ENCODE assay signal across 31 cellular contexts in genomic region chr16:48359983-48360382, GRCh38.
"Had no signal": no experiment of that assay in that cellular context is flagged by ENCODE, and none has a peak within 500 bp of the region (broad histone marks: within the 10 kb centered on the region; RNA-seq: fewer than 3 reads in every experiment).

No MANE protein-coding gene starts in this region.

- H3K9me3 ChIP-seq: SJSA1, SK-N-SH had no signal

- H3K27me3 ChIP-seq: SJSA1 had no signal

- H3K4me3 Mint-ChIP-seq: activated CD4-positive, alpha-beta T cell treated with anti-CD3 and anti-CD28 coated beads for 36 hours; activated CD4-positive, alpha-beta T cell treated with anti-CD3 and anti-CD28 coated beads, Interleukin-2, amount 10 ng/mL, durations not matched to agents 7 days and 5 days; activated CD8-positive, alpha-beta T cell treated with anti-CD3 and anti-CD28 coated beads, Interleukin-2, amount 10 ng/mL, durations not matched to agents 7 days and 5 days; activated naive CD4-positive, alpha-beta T cell treated with anti-CD3 and anti-CD28 coated beads, Interleukin-2, amount 10 ng/mL, durations not matched to agents 7 days and 5 days; activated naive CD8-positive, alpha-beta T cell; activated naive CD8-positive, alpha-beta T cell treated with anti-CD3 and anti-CD28 coated beads, Interleukin-2, amount 50 U/mL, for 24 hours; activated T-cell treated with anti-CD3 and anti-CD28 coated beads, Interleukin-2, amount 50 U/mL, for 24 hours; brain; T-helper 1 cell treated with Interleukin-12 subunit alpha and Interleukin-12 subunit beta and Interleukin-4 antibody, amounts not matched to agents 30 μg/mL and 1 μg/mL, for 36 hours; T-helper 2 cell treated with Interferon-gamma antibody and Interleukin-4, amounts not matched to agents 5 μg/mL and 100 μg/mL, for 36 hours; WTC11 had no signal

- DNase-seq: activated CD4-positive, alpha-beta T cell treated with anti-CD3 and anti-CD28 coated beads for 36 hours; activated CD4-positive, alpha-beta T cell treated with anti-CD3 and anti-CD28 coated beads, Interleukin-2, amount 10 ng/mL, durations not matched to agents 7 days and 5 days; activated CD4-positive, alpha-beta T cell treated with anti-CD3 and anti-CD28 coated beads, Interleukin-2, amount 50 U/mL, for 48 hours; activated CD8-positive, alpha-beta T cell treated with anti-CD3 and anti-CD28 coated beads, Interleukin-2, amount 10 ng/mL, durations not matched to agents 7 days and 5 days; activated effector memory CD4-positive, alpha-beta T cell treated with Interleukin-2 at 50 U/mL for 16 hours; activated naive CD4-positive, alpha-beta T cell treated with anti-CD3 and anti-CD28 coated beads, Interleukin-2, amount 10 ng/mL, durations not matched to agents 7 days and 5 days; activated naive CD8-positive, alpha-beta T cell treated with anti-CD3 and anti-CD28 coated beads, Interleukin-2, amount 50 U/mL, for 24 hours; activated T-cell treated with anti-CD3 and anti-CD28 coated beads, Interleukin-2, amount 50 U/mL, for 24 hours; anterior cingulate cortex; caudate nucleus; MM.1S; MV-4-11; NCI-H1092; NCI-H1436 treated with DMSO at 0.1 percent for 48 hours; NCI-H187; NCI-H2029 treated with DMSO at 0.1 percent for 48 hours; NCI-H2107; NCI-H2171; NCI-H226; NCI-H446 treated with DMSO at 0.1 percent for 48 hours; NCI-H524; SHP77 treated with DMSO at 0.1 percent for 48 hours; SK-N-SH had no signal

- H3K36me3 Mint-ChIP-seq: activated naive CD8-positive, alpha-beta T cell had no signal

- H3K27ac Mint-ChIP-seq: activated CD4-positive, alpha-beta T cell treated with anti-CD3 and anti-CD28 coated beads for 36 hours; activated CD4-positive, alpha-beta T cell treated with anti-CD3 and anti-CD28 coated beads, Interleukin-2, amount 10 ng/mL, durations not matched to agents 7 days and 5 days; activated CD8-positive, alpha-beta T cell treated with anti-CD3 and anti-CD28 coated beads, Interleukin-2, amount 10 ng/mL, durations not matched to agents 7 days and 5 days; activated naive CD4-positive, alpha-beta T cell treated with anti-CD3 and anti-CD28 coated beads, Interleukin-2, amount 10 ng/mL, durations not matched to agents 7 days and 5 days; activated naive CD8-positive, alpha-beta T cell; activated naive CD8-positive, alpha-beta T cell treated with anti-CD3 and anti-CD28 coated beads, Interleukin-2, amount 50 U/mL, for 24 hours; activated T-cell treated with anti-CD3 and anti-CD28 coated beads, Interleukin-2, amount 50 U/mL, for 24 hours; T-helper 1 cell treated with Interleukin-12 subunit alpha and Interleukin-12 subunit beta and Interleukin-4 antibody, amounts not matched to agents 30 μg/mL and 1 μg/mL, for 36 hours; T-helper 2 cell treated with Interferon-gamma antibody and Interleukin-4, amounts not matched to agents 5 μg/mL and 100 μg/mL, for 36 hours; WTC11 had no signal

- H3K9me3 Mint-ChIP-seq: activated CD4-positive, alpha-beta T cell treated with anti-CD3 and anti-CD28 coated beads, Interleukin-2, amount 10 ng/mL, durations not matched to agents 7 days and 5 days; activated naive CD4-positive, alpha-beta T cell treated with anti-CD3 and anti-CD28 coated beads, Interleukin-2, amount 10 ng/mL, durations not matched to agents 7 days and 5 days; activated naive CD8-positive, alpha-beta T cell treated with anti-CD3 and anti-CD28 coated beads, Interleukin-2, amount 50 U/mL, for 24 hours; activated T-cell treated with anti-CD3 and anti-CD28 coated beads, Interleukin-2, amount 50 U/mL, for 24 hours; brain; T-helper 1 cell treated with Interleukin-12 subunit alpha and Interleukin-12 subunit beta and Interleukin-4 antibody, amounts not matched to agents 30 μg/mL and 1 μg/mL, for 36 hours; T-helper 2 cell treated with Interferon-gamma antibody and Interleukin-4, amounts not matched to agents 5 μg/mL and 100 μg/mL, for 36 hours; WTC11 had no signal

- H3K27me3 Mint-ChIP-seq: activated CD4-positive, alpha-beta T cell treated with anti-CD3 and anti-CD28 coated beads for 36 hours; activated CD4-positive, alpha-beta T cell treated with anti-CD3 and anti-CD28 coated beads, Interleukin-2, amount 10 ng/mL, durations not matched to agents 7 days and 5 days; activated naive CD4-positive, alpha-beta T cell treated with anti-CD3 and anti-CD28 coated beads, Interleukin-2, amount 10 ng/mL, durations not matched to agents 7 days and 5 days; activated naive CD8-positive, alpha-beta T cell; activated naive CD8-positive, alpha-beta T cell treated with anti-CD3 and anti-CD28 coated beads, Interleukin-2, amount 50 U/mL, for 24 hours; activated T-cell treated with anti-CD3 and anti-CD28 coated beads, Interleukin-2, amount 50 U/mL, for 24 hours had no signal

- FAIRE-seq: bronchial epithelial cell had no signal

- H3K27ac ChIP-seq: KMS-11, SJSA1 had no signal

- H3K9ac ChIP-seq: KMS-11, SK-N-SH had no signal

- H3K4me3 ChIP-seq: SJSA1 had no signal

- H3K4me2 ChIP-seq: KMS-11, SK-N-SH had no signal
